In genomic region chr11:78905756-78906155, GRCh38 we compare ENCODE assay signal across 19 cellular contexts.
"Had no signal": no experiment of that assay in that cellular context is flagged by ENCODE, and none has a peak within 500 bp of the region (broad histone marks: within the 10 kb centered on the region; RNA-seq: fewer than 3 reads in every experiment).

No MANE protein-coding gene starts in this region.

- H3K4me3 ChIP-seq: colonic mucosa, esophagus squamous epithelium, gastroesophageal sphincter, neural progenitor cell, ovary, right lobe of liver, stomach, upper lobe of left lung, uterus had no signal

- H3K27me3 ChIP-seq: colonic mucosa, esophagus squamous epithelium, gastroesophageal sphincter, neural progenitor cell, ovary, right lobe of liver, upper lobe of left lung, uterus had no signal

- H3K9me3 ChIP-seq: colonic mucosa, esophagus squamous epithelium, gastroesophageal sphincter, ovary, right lobe of liver, stomach, upper lobe of left lung, uterus had no signal

- ATAC-seq: gastroesophageal sphincter; left colon; stimulated activated naive B cell treated with anti-CD40 and anti-IgM and Interleukin-4, amounts not matched to agents 10 μg/mL and 1 μg/mL and 100 μg/mL, for 72 hours had no signal

- H3K36me3 ChIP-seq: colonic mucosa, gastroesophageal sphincter, neural progenitor cell, ovary, right lobe of liver, stomach, upper lobe of left lung, uterus had no signal

- DNase-seq: colonic mucosa; dermis blood vessel endothelial cell; esophagus squamous epithelium; foreskin fibroblast; glutamatergic neuron; kidney; left colon; mammary epithelial cell; midbrain; ovary; right lobe of liver; stimulated activated CD4-positive, alpha-beta T cell treated with anti-CD3 and anti-CD28 coated beads, Interleukin-1b, Interleukin-23, amount 100 ng/mL, for 48 hours; stimulated activated CD4-positive, alpha-beta T cell treated with anti-CD3 and anti-CD28 coated beads, Interleukin-4, amount 100 ng/mL, for 4 hours; stimulated activated naive B cell treated with anti-CD40 and anti-IgM and Interleukin-4, amounts not matched to agents 10 μg/mL and 1 μg/mL and 100 μg/mL, for 72 hours; stomach; upper lobe of left lung; uterus had no signal

- H3K27ac ChIP-seq: colonic mucosa, esophagus squamous epithelium, gastroesophageal sphincter, neural progenitor cell, ovary, right lobe of liver, stomach, upper lobe of left lung, uterus had no signal

- H3K4me1 ChIP-seq: colonic mucosa, neural progenitor cell, right lobe of liver, stomach, upper lobe of left lung, uterus had no signal
